7 cellular contexts compared by ENCODE assay signal in the genomic region with DNA sequence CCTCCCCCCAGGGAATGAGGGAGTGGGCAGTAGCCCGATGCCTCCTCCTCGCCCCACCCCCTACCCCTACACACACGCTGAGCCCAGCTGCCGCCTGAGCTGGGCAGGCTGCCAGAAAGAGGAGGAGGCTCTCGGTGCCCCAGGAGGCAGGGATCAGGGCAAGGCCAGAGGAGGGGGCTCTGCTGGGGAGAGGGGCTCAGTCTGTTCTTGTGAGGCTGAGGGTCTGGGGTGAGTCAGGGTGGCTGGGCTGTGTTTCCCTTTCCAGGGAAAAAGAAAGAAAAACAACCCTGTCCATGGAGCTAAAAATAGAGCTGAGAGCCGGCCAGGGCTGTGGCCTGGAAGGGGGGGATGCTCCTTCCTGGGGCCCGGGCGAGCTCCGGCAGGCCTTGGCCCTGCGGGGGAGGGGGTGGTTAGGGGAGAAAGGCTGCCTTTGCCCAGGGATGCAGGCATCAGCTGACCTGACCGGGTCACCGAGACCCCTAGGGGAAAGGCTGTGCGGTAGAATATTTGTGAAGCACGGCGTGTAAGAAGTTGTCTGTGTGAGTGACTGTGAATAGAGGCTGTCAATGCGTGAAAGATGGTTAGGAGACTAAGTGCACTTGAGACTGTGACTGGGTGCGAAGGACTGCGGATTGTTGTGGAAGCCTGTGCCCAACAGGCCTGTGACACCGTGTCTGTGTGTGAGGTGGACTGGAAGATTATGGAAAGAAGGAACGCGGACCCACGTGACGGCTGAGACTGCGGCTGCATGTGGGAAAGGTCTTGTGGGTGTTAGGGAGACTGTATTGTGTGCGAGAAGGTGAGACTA. TPM values are rescaled to one million over a fixed set of nuclear protein-coding genes. Genes with fewer than 3 reads are reported as not detected.
DNase-seq lines count a peak whose midpoint lies in the region; ATAC-seq and TF ChIP-seq lines count a peak whose summit lies in the region.

No MANE protein-coding gene starts in this region.

- peaks cover 12% of the 10 kb centered on the region for H3K36me3 Mint-ChIP-seq in endodermal cell (ENCODE audit: low read depth)

- H3K4me3 Mint-ChIP-seq in endodermal cell: peak overlapping the region; percentile 67

- H2AK5ac ChIP-seq in mesenchymal stem cell (ENCODE audit: low read length, severe bottlenecking): peak overlapping the region; percentile 49

- H4K8ac ChIP-seq in mesenchymal stem cell (ENCODE audit: low read length): peak overlapping the region; percentile 100

- H3K27me3 ChIP-seq in endodermal cell (ENCODE audit: control insufficient read depth, insufficient read depth, low read length, poor library complexity, severe bottlenecking) (no peaks in the 10 kb centered on the region), mesenchymal stem cell (ENCODE audit: control insufficient read depth in 1 of 2, insufficient read depth in 1 of 2, low read length in 2 of 2) (no peaks in the 10 kb centered on the region)

- H3K9ac ChIP-seq in endodermal cell (ENCODE audit: extremely low read depth, low read length, poor library complexity, severe bottlenecking) (peak overlapping the region; percentile 78), mesenchymal stem cell (ENCODE audit: low read length) (peak overlapping the region; percentile 98)

- DNase-seq in HUDEP-2 (lab: John Stamatoyannopoulos, UW; ENCODE audit: unreplicated experiment in 76 of 76): peak in 72 of 76 experiments; percentile 6 to 87 (median 70)
- peak; percentile 43 for DNase-seq in NOMO-1 treated with DMSO at 0.1 percent for 48 hours (lab: John Stamatoyannopoulos, UW; ENCODE audit: unreplicated experiment)
- peak; percentile 64 for DNase-seq in activated T-cell treated with anti-CD3 and anti-CD28 coated beads for 1 hour (ENCODE audit: low read depth)
- DNase-seq in endodermal cell: peak; percentile 89
- DNase-seq in mesenchymal stem cell: peak; percentile 92
- peak; percentile 47 to 54 for DNase-seq in stimulated activated CD8-positive, alpha-beta memory T cell treated with anti-CD3 and anti-CD28 coated beads, Interleukin-2, amount 100 ng/mL, for 48 hours (ENCODE audit: low read depth in 2 of 2)

- H2BK15ac ChIP-seq in mesenchymal stem cell (ENCODE audit: low read depth, poor library complexity, severe bottlenecking): peak overlapping the region; percentile 87

- H3K4me3 ChIP-seq in endodermal cell (ENCODE audit: low read length) (peak overlapping the region; percentile 88), mesenchymal stem cell (ENCODE audit: insufficient read depth in 1 of 2, low read depth in 1 of 2, low read length in 2 of 2) (peak overlapping the region; percentile 75 to 80)

- H3K4me1 Mint-ChIP-seq in endodermal cell: peaks cover 39% of the 10 kb centered on the region

- peaks cover 3% of the 10 kb centered on the region for H3K4me1 ChIP-seq in endodermal cell (ENCODE audit: control insufficient read depth, insufficient read depth, low read length)
- peaks cover 39% of the 10 kb centered on the region for H3K4me1 ChIP-seq in mesenchymal stem cell (ENCODE audit: control insufficient read depth, insufficient read depth, low read depth, low read length)

- peak overlapping the region; percentile 79 for H3K4me2 ChIP-seq in mesenchymal stem cell (ENCODE audit: low read length, poor library complexity, severe bottlenecking)

- H2BK120ac ChIP-seq in mesenchymal stem cell (ENCODE audit: low read depth, low read length): peak overlapping the region; percentile 97

- H3K9me3 ChIP-seq in endodermal cell (ENCODE audit: control insufficient read depth, low read length): no peaks in the 10 kb centered on the region
- no peaks in the 10 kb centered on the region for H3K9me3 ChIP-seq in mesenchymal stem cell (ENCODE audit: control insufficient read depth, low read length)

- H2BK12ac ChIP-seq in mesenchymal stem cell (ENCODE audit: low read length in 2 of 2): peak overlapping the region; percentile 94 to 99

- peak overlapping the region; percentile 81 for H2BK5ac ChIP-seq in mesenchymal stem cell (ENCODE audit: low read depth, low read length, poor library complexity, severe bottlenecking)

- peak overlapping the region in 1 of 2 experiments; percentile 93 for H3K14ac ChIP-seq in mesenchymal stem cell (ENCODE audit: low read length in 2 of 2)

- peak overlapping the region; percentile 96 to 97 for H3K4ac ChIP-seq in mesenchymal stem cell (ENCODE audit: low read depth in 1 of 2, low read length in 2 of 2)

- H4K91ac ChIP-seq in mesenchymal stem cell (ENCODE audit: low read length): peak overlapping the region; percentile 99

- H3K27ac Mint-ChIP-seq in endodermal cell: peak overlapping the region; percentile 91

- peak overlapping the region; percentile 97 for H3K27ac ChIP-seq in endodermal cell (ENCODE audit: low read depth, low read length)
- peak overlapping the region; percentile 99 for H3K27ac ChIP-seq in mesenchymal stem cell (ENCODE audit: low read length, poor library complexity, severe bottlenecking)

- peaks cover 25% of the 10 kb centered on the region for H3K36me3 ChIP-seq in endodermal cell (ENCODE audit: control insufficient read depth, insufficient read depth, low read length)
- peaks cover 21 to 26% of the 10 kb centered on the region in 2 experiments for H3K36me3 ChIP-seq in mesenchymal stem cell (ENCODE audit: control insufficient read depth in 1 of 2, insufficient read depth in 2 of 2, low read depth in 1 of 2, low read length in 2 of 2)

- H3K18ac ChIP-seq in mesenchymal stem cell (ENCODE audit: low read depth in 1 of 2, low read length in 2 of 2): peak overlapping the region; percentile 99 to 100

- peak; percentile 35 for ATAC-seq in GM18498 (IDR thresholded peaks at IDR 0.05; ENCODE audit: unreplicated experiment)

- H3K79me1 ChIP-seq in mesenchymal stem cell (replicated peaks; ENCODE audit: low read length, poor library complexity, severe bottlenecking): peaks cover 8% of the 10 kb centered on the region

- WGBS in endodermal cell (ENCODE audit: insufficient coverage in 1 of 2, insufficient read length in 1 of 2), 2 experiments: 12 to 19% methylated on average over 10 to 25 of the region's 25 CpGs
- 1% methylated on average over 23 of the region's 25 CpGs for WGBS in mesenchymal stem cell

- H3K9me3 Mint-ChIP-seq in endodermal cell: no peaks in the 10 kb centered on the region

- TF ChIP-seq CTCF in endodermal cell (conservative IDR thresholded peaks at IDR 0.05): no peak

- no peak overlapping the region for H2AFZ ChIP-seq in mesenchymal stem cell (ENCODE audit: low read depth, low read length)

- H3K27me3 Mint-ChIP-seq in endodermal cell (ENCODE audit: insufficient read depth): no peaks in the 10 kb centered on the region

- peak overlapping the region in 1 of 2 experiments; percentile 87 for H3K23ac ChIP-seq in mesenchymal stem cell (ENCODE audit: low read length in 2 of 2)

RNA-seq across cellular contexts. Expression of a gene that starts 1.2 kb away (rescaled TPM):
- 10 to 100 TPM; 76.8 to 85.9 TPM for total RNA-seq in endodermal cell
- 81.0 TPM for polyA plus RNA-seq in endodermal cell (2013, experiment 1 of 2)
- polyA plus RNA-seq in endodermal cell (2013, experiment 2 of 2): 75.3 TPM
- polyA plus RNA-seq in mesenchymal stem cell (2013, experiment 1 of 2): 89.8 TPM
- polyA plus RNA-seq in mesenchymal stem cell (2013, experiment 2 of 2): 87.3 TPM

RNA-seq across cellular contexts. Expression of a gene that starts 11.0 kb away (rescaled TPM):
- total RNA-seq in endodermal cell: 10 to 100 TPM; 11.2 to 15.1 TPM
- 13.7 TPM for polyA plus RNA-seq in endodermal cell (2013, experiment 1 of 2)
- 11.1 TPM for polyA plus RNA-seq in endodermal cell (2013, experiment 2 of 2)
- polyA plus RNA-seq in mesenchymal stem cell (2013, experiment 1 of 2): 2.6 TPM
- polyA plus RNA-seq in mesenchymal stem cell (2013, experiment 2 of 2): 2.5 TPM

RNA-seq across cellular contexts. Expression of a gene that starts 11.1 kb away (rescaled TPM):
- 10 to 100 TPM; 68.9 to 72.8 TPM for total RNA-seq in endodermal cell
- polyA plus RNA-seq in endodermal cell (2013, experiment 1 of 2): 85.0 TPM
- polyA plus RNA-seq in endodermal cell (2013, experiment 2 of 2): 76.2 TPM
- polyA plus RNA-seq in mesenchymal stem cell (2013, experiment 1 of 2): 86.8 TPM
- 86.1 TPM for polyA plus RNA-seq in mesenchymal stem cell (2013, experiment 2 of 2)

RNA-seq across cellular contexts. Expression of a gene that starts 29.1 kb away (rescaled TPM):
- 10 to 100 TPM; 20.1 to 36.6 TPM for total RNA-seq in endodermal cell
- polyA plus RNA-seq in endodermal cell (2013, experiment 1 of 2): 17.0 TPM
- 13.1 TPM for polyA plus RNA-seq in endodermal cell (2013, experiment 2 of 2)
- 11.1 TPM for polyA plus RNA-seq in mesenchymal stem cell (2013, experiment 1 of 2)
- 10.9 TPM for polyA plus RNA-seq in mesenchymal stem cell (2013, experiment 2 of 2)

RNA-seq across cellular contexts. Expression of a gene that starts 32.5 kb away (rescaled TPM):
- 1 to 10 TPM in 1 of 2 donors, under 1 TPM in 1; 0.49 to 1.1 TPM for total RNA-seq in endodermal cell
- 0.53 TPM for polyA plus RNA-seq in endodermal cell (2013, experiment 1 of 2)
- 0.50 TPM for polyA plus RNA-seq in endodermal cell (2013, experiment 2 of 2)
- polyA plus RNA-seq in mesenchymal stem cell (2013, experiment 1 of 2): 1.3 TPM
- polyA plus RNA-seq in mesenchymal stem cell (2013, experiment 2 of 2): 1.0 TPM

Comparison
In these comparisons a context has a peak if more than half of its experiments do, and no peak if none do; other contexts are left out.
1. Peak in every context shown above with its lines: DNase-seq, ATAC-seq, H3K4me3 ChIP-seq and H3K27ac ChIP-seq.